8 cellular contexts compared by ENCODE assay signal in genomic region chr11:57668467-57668890, GRCh38. TPM values are rescaled to one million over a fixed set of nuclear protein-coding genes. Genes with fewer than 3 reads are reported as not detected.
DNase-seq lines count a peak whose midpoint lies in the region; ATAC-seq and TF ChIP-seq lines count a peak whose summit lies in the region.

No MANE protein-coding gene starts in this region.

- DNase-seq in NCI-H748 (lab: John Stamatoyannopoulos, UW; ENCODE audit: unreplicated experiment) (peak; percentile 45), NCI-H748 treated with DMSO at 0.1 percent for 48 hours (lab: John Stamatoyannopoulos, UW) (no peak), SKM-1 treated with dmso at 0.1 percent for 144 hours (lab: John Stamatoyannopoulos, UW; ENCODE audit: unreplicated experiment) (peak; percentile 16), natural killer cell (no peak), NCI-H1694 (lab: John Stamatoyannopoulos, UW) (no peak), NCI-H526 treated with DMSO at 0.1 percent for 48 hours (lab: John Stamatoyannopoulos, UW) (no peak)
- DNase-seq in effector memory CD4-positive, alpha-beta T cell, result peak in 2 of 3 donors; percentile 29 to 33

- peaks cover 20% of the 10 kb centered on the region for H3K36me3 ChIP-seq in effector memory CD4-positive, alpha-beta T cell (ENCODE audit: control insufficient read depth, insufficient read depth, low read length)

- TF ChIP-seq CTCF in natural killer cell (IDR thresholded peaks at IDR 0.05), result no peak

- H3K9me3 Mint-ChIP-seq in natural killer cell, result no peaks in the 10 kb centered on the region

- peak overlapping the region; percentile 96 for H3K4me3 ChIP-seq in effector memory CD4-positive, alpha-beta T cell (ENCODE audit: insufficient read depth, low read depth, low read length, poor library complexity, severe bottlenecking)

- ATAC-seq in HG02852 (IDR thresholded peaks at IDR 0.05; ENCODE audit: unreplicated experiment) (peak; percentile 1), natural killer cell (no peak)

- H3K4me3 Mint-ChIP-seq in natural killer cell, result peak overlapping the region; percentile 97

- peaks cover 8% of the 10 kb centered on the region for H3K36me3 Mint-ChIP-seq in natural killer cell

- intact Hi-C loops in natural killer cell (cut with micrococcal nuclease), result loop anchor here (5.0 kb wide), 1 partner anchor 331 kb away; the partner anchor contains the start of genes P2RX3 and SSRP1

- no peaks in the 10 kb centered on the region for H3K27me3 ChIP-seq in effector memory CD4-positive, alpha-beta T cell (replicated peaks; ENCODE audit: control insufficient read depth, insufficient read depth, low read length, poor library complexity, severe bottlenecking)

- no peaks in the 10 kb centered on the region for H3K9me3 ChIP-seq in effector memory CD4-positive, alpha-beta T cell (ENCODE audit: control insufficient read depth, low read length)

- no peaks in the 10 kb centered on the region for H3K27me3 Mint-ChIP-seq in natural killer cell (ENCODE audit: low read depth in 2 of 2)

- peaks cover 49 to 63% of the 10 kb centered on the region in 2 donors for H3K4me1 Mint-ChIP-seq in natural killer cell

- peak overlapping the region; percentile 99 for H3K27ac ChIP-seq in effector memory CD4-positive, alpha-beta T cell (ENCODE audit: insufficient read depth, low read length, poor library complexity, severe bottlenecking)

- peak overlapping the region; percentile 97 to 98 for H3K27ac Mint-ChIP-seq in natural killer cell

- peaks cover 13% of the 10 kb centered on the region for H3K4me1 ChIP-seq in effector memory CD4-positive, alpha-beta T cell (ENCODE audit: control insufficient read depth, insufficient read depth, low read length, poor library complexity, severe bottlenecking)

RNA-seq across cellular contexts. Expression of gene ZDHHC5, which starts 0.6 kb away (rescaled TPM):
- 10 to 100 TPM; 46.1 to 64.0 (median 55.5) TPM for total RNA-seq in natural killer cell

RNA-seq across cellular contexts. Expression of gene CLP1, which starts 10.9 kb away (rescaled TPM):
- total RNA-seq in natural killer cell, result 10 to 100 TPM; 18.5 to 23.1 (median 22.8) TPM

RNA-seq across cellular contexts. Expression of gene YPEL4, which starts 18.8 kb away (rescaled TPM):
- 1 to 10 TPM; 1.2 to 1.3 (median 1.2) TPM for total RNA-seq in natural killer cell

RNA-seq across cellular contexts. Expression of gene MED19, which starts 43.5 kb away (rescaled TPM):
- total RNA-seq in natural killer cell, result 10 to 100 TPM; 11.0 to 15.1 (median 13.3) TPM

RNA-seq across cellular contexts. Expression of gene TMX2, which starts 43.9 kb away (rescaled TPM):
- total RNA-seq in natural killer cell, result 10 to 100 TPM; 43.6 to 70.4 (median 45.7) TPM

Comparison
In these comparisons a context has a peak if more than half of its experiments do, and no peak if none do; other contexts are left out.
1. DNase-seq: peak in NCI-H748 (single experiment), SKM-1 treated with dmso at 0.1 percent for 144 hours (single experiment) and effector memory CD4-positive, alpha-beta T cell (2 of 3); none in NCI-H748 treated with DMSO at 0.1 percent for 48 hours (single experiment), natural killer cell (single experiment), NCI-H1694 (single experiment) and NCI-H526 treated with DMSO at 0.1 percent for 48 hours (single experiment).